Comparison of ENCODE assay signal across 9 cellular contexts in the genomic region with DNA sequence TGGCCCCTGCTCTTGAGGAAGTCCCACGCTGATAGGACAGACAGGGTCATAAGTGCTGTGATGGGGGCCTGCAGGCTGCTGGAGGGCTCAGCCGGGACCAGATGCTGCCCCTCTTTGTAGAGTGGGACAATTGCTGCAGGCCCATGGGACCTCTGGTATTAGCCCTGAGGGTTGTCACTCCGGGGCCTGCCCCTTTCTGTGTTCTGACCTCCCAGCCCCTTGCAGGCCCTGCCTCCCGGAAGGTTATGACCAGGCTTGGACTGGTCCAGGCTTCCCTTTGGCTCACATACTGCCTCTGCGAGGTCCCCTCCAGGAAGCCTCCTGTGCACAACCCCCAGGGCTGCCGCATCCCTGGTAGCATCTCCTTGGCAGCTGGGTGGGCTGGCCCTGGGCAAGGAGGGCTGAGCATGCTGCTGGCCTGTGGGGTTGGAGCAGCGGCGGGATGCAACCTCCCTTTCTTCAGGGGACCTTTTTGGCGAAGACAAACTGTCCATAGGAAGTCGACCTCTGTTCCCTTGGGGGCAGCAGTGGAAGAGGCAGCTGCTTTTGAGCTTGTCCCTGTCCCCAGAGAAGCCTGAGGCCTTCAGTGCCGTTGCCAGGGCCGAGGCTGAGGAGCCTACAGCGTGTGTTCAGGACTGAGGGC. TPM values are rescaled to one million over a fixed set of nuclear protein-coding genes. Genes with fewer than 3 reads are reported as not detected.
DNase-seq lines count a peak whose midpoint lies in the region; ATAC-seq, FAIRE-seq and TF ChIP-seq lines count a peak whose summit lies in the region.
"Had no signal": no experiment of that assay in that cellular context is flagged by ENCODE, and none has a peak within 500 bp of the region (broad histone marks: within the 10 kb centered on the region; RNA-seq: fewer than 3 reads in every experiment).

No MANE protein-coding gene starts in this region.

- intact Hi-C loops in psoas muscle (cut with DNase I) (no loop called here), testis (cut with DNase I; ENCODE audit: low total_unique reads) (no loop called here), posterior vena cava (cut with DNase I) (no loop called here)

- no peaks in the 10 kb centered on the region for H3K27me3 ChIP-seq in psoas muscle (ENCODE audit: insufficient read depth in 3 of 3, low read length in 2 of 3)
- no peaks in the 10 kb centered on the region for H3K27me3 ChIP-seq in testis

- no peaks in the 10 kb centered on the region for H3K9me3 ChIP-seq in psoas muscle
- H3K9me3 ChIP-seq in testis = no peaks in the 10 kb centered on the region

- no peak for TF ChIP-seq POLR2A in testis (IDR thresholded peaks at IDR 0.05)

- H3K27ac ChIP-seq in psoas muscle = peak overlapping the region; percentile 62
- peak overlapping the region in 1 of 2 donors; percentile 17 for H3K27ac ChIP-seq in testis

- peak; percentile 6 for ATAC-seq in HG03520 (IDR thresholded peaks at IDR 0.05; ENCODE audit: unreplicated experiment)
- ATAC-seq in psoas muscle = peak in 1 of 4 donors; percentile 36
- ATAC-seq in HG03342 (IDR thresholded peaks at IDR 0.05; ENCODE audit: unreplicated experiment) = no peak

- no peak for TF ChIP-seq CTCF in psoas muscle (IDR thresholded peaks at IDR 0.05)
- no peak for TF ChIP-seq CTCF in testis (IDR thresholded peaks at IDR 0.05)

- WGBS in psoas muscle, 3 donors = 53 to 62% (median 58%) methylated on average over 13 of the region's 13 CpGs
- WGBS in testis, 2 donors = 33 to 45% methylated on average over 2 to 13 of the region's 13 CpGs

- no peak for DNase-seq in GM18507 (ENCODE audit: extremely low spot score, insufficient read length, low read depth)
- DNase-seq in ecto neural progenitor cell (ENCODE audit: low spot score) = peak; percentile 67
- DNase-seq in psoas muscle = peak; percentile 38 to 66
- no peak for DNase-seq in glomerular visceral epithelial cell (ENCODE audit: extremely low spot score)
- no peak for DNase-seq in testis
- no peak for DNase-seq in posterior vena cava (ENCODE audit: low spot score)
- DNase-seq: activated CD4-positive, alpha-beta memory T cell treated with anti-CD3 and anti-CD28 coated beads, Interleukin-2, amount 10 ng/mL, durations not matched to agents 7 days and 5 days had no signal

- peak; percentile 71 for FAIRE-seq in GM18507 (lab: Jason Lieb, UNC)

- H3K4me1 ChIP-seq in psoas muscle (peaks cover 22% of the 10 kb centered on the region), testis (peaks cover 16% of the 10 kb centered on the region)

- peaks cover 0 to 58% of the 10 kb centered on the region in 2 donors for H3K36me3 ChIP-seq in psoas muscle (ENCODE audit: insufficient read depth in 1 of 2, low read depth in 1 of 2)
- H3K36me3 ChIP-seq in testis (ENCODE audit: low read depth, missing control alignments) = no peaks in the 10 kb centered on the region

- H3K4me3 ChIP-seq in psoas muscle = no peak overlapping the region
- H3K4me3 ChIP-seq in testis = no peak overlapping the region

RNA-seq across cellular contexts. Expression of gene LIMK1, which starts 8.8 kb away (rescaled TPM):
- total RNA-seq in psoas muscle = 10 to 100 TPM; 12.0 to 95.8 (median 35.9) TPM
- 10 to 100 TPM; 12.0 to 30.2 (median 13.8) TPM for polyA plus RNA-seq in psoas muscle
- 10 to 100 TPM; 42.4 to 54.8 TPM for total RNA-seq in testis
- polyA plus RNA-seq in testis (ENCODE audit: insufficient read depth, low read depth, low replicate concordance) = 38.6 TPM
- 10 to 100 TPM; 19.4 to 22.3 TPM for total RNA-seq in posterior vena cava

Comparison
In these comparisons a context has a peak if more than half of its experiments do, and no peak if none do; other contexts are left out.
1. DNase-seq: peak in ecto neural progenitor cell (single experiment) and psoas muscle (2 of 2); none in GM18507 (single experiment), glomerular visceral epithelial cell (single experiment), testis (single experiment) and posterior vena cava (single experiment).